9 cellular contexts compared by ENCODE assay signal in genomic region chr19:42563352-42564210, GRCh38. TPM values are rescaled to one million over a fixed set of nuclear protein-coding genes. Genes with fewer than 3 reads are reported as not detected.
A peak's percentile ranks its signal among the peaks of the same experiment; 100 is the strongest.
DNase-seq lines count a peak whose midpoint lies in the region; ATAC-seq and TF ChIP-seq lines count a peak whose summit lies in the region.
"Had no signal": no experiment of that assay in that cellular context is flagged by ENCODE, and none has a peak within 500 bp of the region (broad histone marks: within the 10 kb centered on the region; RNA-seq: fewer than 3 reads in every experiment).

No MANE protein-coding gene starts in this region.

- TF ChIP-seq EP300 in gastroesophageal sphincter (IDR thresholded peaks at IDR 0.05) = no peak

- H3K27ac ChIP-seq in gastroesophageal sphincter = no peak overlapping the region

- TF ChIP-seq CTCF in BJ (IDR thresholded peaks at IDR 0.05; ENCODE audit: insufficient read depth, low read depth, low read length) (peak; percentile 80), GM12875 (IDR thresholded peaks at IDR 0.05; ENCODE audit: borderline replicate concordance, insufficient read depth, low read depth, low read length) (peak; percentile 68), gastroesophageal sphincter (IDR thresholded peaks at IDR 0.05) (peak in 3 of 4 experiments; percentile 31 to 59 (median 41)), osteocyte (IDR thresholded peaks at IDR 0.05) (peak; percentile 62)

- no peak overlapping the region for H3K4me3 Mint-ChIP-seq in activated CD4-positive, alpha-beta T cell treated with anti-CD3 and anti-CD28 coated beads, Interleukin-2, amount 10 ng/mL, durations not matched to agents 24 days and 14 days
- no peak overlapping the region for H3K4me3 Mint-ChIP-seq in osteocyte (ENCODE audit: unreplicated experiment)

- no peak overlapping the region for H3K27ac Mint-ChIP-seq in activated CD4-positive, alpha-beta T cell treated with anti-CD3 and anti-CD28 coated beads, Interleukin-2, amount 10 ng/mL, durations not matched to agents 24 days and 14 days
- H3K27ac Mint-ChIP-seq in osteocyte (ENCODE audit: unreplicated experiment) = no peak overlapping the region

- H3K4me3 ChIP-seq in BJ (ENCODE audit: low read depth, low read length) = no peak overlapping the region
- H3K4me3 ChIP-seq in GM12875 (ENCODE audit: low read depth, low read length) = no peak overlapping the region
- no peak overlapping the region for H3K4me3 ChIP-seq in gastroesophageal sphincter

- DNase-seq in BJ (ENCODE audit: low read depth) (no peak), NCI-H146 (lab: John Stamatoyannopoulos, UW) (peak; percentile 62), osteocyte (ENCODE audit: extremely low spot score, unreplicated experiment) (no peak)
- peak; percentile 71 for DNase-seq in activated CD4-positive, alpha-beta T cell treated with anti-CD3 and anti-CD28 coated beads, Interleukin-2, amount 10 ng/mL, durations not matched to agents 24 days and 14 days

- ATAC-seq in gastroesophageal sphincter = peak; percentile 58
- ATAC-seq in HG02840 (IDR thresholded peaks at IDR 0.05; ENCODE audit: low FRiP score, unreplicated experiment) = no peak
- ATAC-seq in HG03280 (IDR thresholded peaks at IDR 0.05; ENCODE audit: unreplicated experiment) = no peak

- no peaks in the 10 kb centered on the region for H3K36me3 Mint-ChIP-seq in activated CD4-positive, alpha-beta T cell treated with anti-CD3 and anti-CD28 coated beads, Interleukin-2, amount 10 ng/mL, durations not matched to agents 24 days and 14 days (ENCODE audit: low read depth)
- no peaks in the 10 kb centered on the region for H3K36me3 Mint-ChIP-seq in osteocyte (ENCODE audit: unreplicated experiment)

- H3K27me3 ChIP-seq in BJ (ENCODE audit: control insufficient read depth, insufficient read depth, low read length) (peaks cover 20% of the 10 kb centered on the region), gastroesophageal sphincter (peaks cover 16% of the 10 kb centered on the region)

- intact Hi-C loops in activated CD4-positive, alpha-beta T cell treated with anti-CD3 and anti-CD28 coated beads, Interleukin-2, amount 10 ng/mL, durations not matched to agents 24 days and 14 days (cut with micrococcal nuclease) = no loop called here

- H3K36me3 ChIP-seq in BJ (ENCODE audit: control insufficient read depth, insufficient read depth, low read length) (no peaks in the 10 kb centered on the region), gastroesophageal sphincter (no peaks in the 10 kb centered on the region)

- no peaks in the 10 kb centered on the region for H3K9me3 Mint-ChIP-seq in activated CD4-positive, alpha-beta T cell treated with anti-CD3 and anti-CD28 coated beads, Interleukin-2, amount 10 ng/mL, durations not matched to agents 24 days and 14 days
- no peaks in the 10 kb centered on the region for H3K9me3 Mint-ChIP-seq in osteocyte (ENCODE audit: unreplicated experiment)

- TF ChIP-seq POLR2A in gastroesophageal sphincter (IDR thresholded peaks at IDR 0.05) = no peak

- 19 to 34% methylated on average over 3 to 7 of the region's 7 CpGs for WGBS in gastroesophageal sphincter (ENCODE audit: low coverage in 1 of 2), 2 donors

- CTCF ChIA-PET in BJ (lab: Yijun Ruan, JAX) = interaction anchor here (0.6 to 4.4 kb wide), 13 partner anchors 9 to 125 kb away, joined by 3 to 26 read pairs (median 4); partner anchors contain the start of gene CEACAM8

- POLR2A ChIA-PET in BJ (lab: Charles Lee) = no interaction called here

- H3K4me1 ChIP-seq in gastroesophageal sphincter = peaks cover 0 to 21% (median 0%) of the 10 kb centered on the region in 3 donors

- peaks cover 26% of the 10 kb centered on the region for H3K27me3 Mint-ChIP-seq in activated CD4-positive, alpha-beta T cell treated with anti-CD3 and anti-CD28 coated beads, Interleukin-2, amount 10 ng/mL, durations not matched to agents 24 days and 14 days
- H3K27me3 Mint-ChIP-seq in osteocyte (ENCODE audit: unreplicated experiment) = peaks cover 15% of the 10 kb centered on the region

- no peaks in the 10 kb centered on the region for H3K9me3 ChIP-seq in gastroesophageal sphincter

- peaks cover 2% of the 10 kb centered on the region for H3K4me1 Mint-ChIP-seq in activated CD4-positive, alpha-beta T cell treated with anti-CD3 and anti-CD28 coated beads, Interleukin-2, amount 10 ng/mL, durations not matched to agents 24 days and 14 days
- no peaks in the 10 kb centered on the region for H3K4me1 Mint-ChIP-seq in osteocyte (ENCODE audit: unreplicated experiment)

RNA-seq across cellular contexts. Expression of gene CEACAM8, which starts 31.1 kb away (rescaled TPM):
- not detected in 2 replicates for polyA plus RNA-seq in BJ (2011; rRNA removed)
- polyA minus RNA-seq in BJ (2011; rRNA and poly(A)+ RNA removed) = not detected in 2 replicates
- not detected in 2 replicates for total RNA-seq in activated CD4-positive, alpha-beta T cell treated with anti-CD3 and anti-CD28 coated beads, Interleukin-2, amount 10 ng/mL, durations not matched to agents 24 days and 14 days
- total RNA-seq in gastroesophageal sphincter (not detected), osteocyte (not detected in 2 replicates)
- total RNA-seq: mononuclear cell had no signal

RNA-seq across cellular contexts. Expression of gene CEACAM1, which starts 35.3 kb away (rescaled TPM):
- 0.11 TPM in 1 of 2 replicates, not detected in the other for polyA plus RNA-seq in BJ (2011; rRNA removed)
- not detected in 2 replicates for polyA minus RNA-seq in BJ (2011; rRNA and poly(A)+ RNA removed)
- total RNA-seq in activated CD4-positive, alpha-beta T cell treated with anti-CD3 and anti-CD28 coated beads, Interleukin-2, amount 10 ng/mL, durations not matched to agents 24 days and 14 days = 8.6 and 9.0 TPM in 2 replicates
- total RNA-seq in gastroesophageal sphincter (10 to 100 TPM in 1 of 4 donors, 1 to 10 TPM in 1, under 1 TPM in 2; 0.66 to 10.1 (median 0.99) TPM), osteocyte (not detected in 2 replicates)

Comparison
In these comparisons a context has a peak if more than half of its experiments do, and no peak if none do; other contexts are left out.
1. DNase-seq: peak in NCI-H146 (single experiment) and activated CD4-positive, alpha-beta T cell treated with anti-CD3 and anti-CD28 coated beads, Interleukin-2, amount 10 ng/mL, durations not matched to agents 24 days and 14 days (single experiment); none in BJ (single experiment) and osteocyte (single experiment).
2. Peak in every context shown above with its lines, with median percentiles within 50 percentile points of each other: CTCF ChIP-seq.